ENCODE assay signal across 16 cellular contexts in genomic region chr22:41664951-41665350, GRCh38. TPM values are rescaled to one million over a fixed set of nuclear protein-coding genes. Genes with fewer than 3 reads are reported as not detected.
DNase-seq lines count a peak whose midpoint lies in the region; ATAC-seq and TF ChIP-seq lines count a peak whose summit lies in the region.
"Had no signal": no experiment of that assay in that cellular context is flagged by ENCODE, and none has a peak within 500 bp of the region (broad histone marks: within the 10 kb centered on the region; RNA-seq: fewer than 3 reads in every experiment).

No MANE protein-coding gene starts in this region.

- peaks cover 8% of the 10 kb centered on the region for H3K4me1 Mint-ChIP-seq in activated T-helper 2 cell treated with anti-CD3 and anti-CD28 coated beads, Interferon-gamma antibody, Interleukin-2, Interleukin-4, amounts not matched to agents 10 μg/mL and 5 μg/mL and 100 μg/mL, durations not matched to agents 14 hours and 24 hours and 36 hours (ENCODE audit: low read depth)

- POLR2A ChIA-PET in Panc1 (lab: Charles Lee), result no interaction called here

- H3K27me3 ChIP-seq in cardiac muscle cell, result no peaks in the 10 kb centered on the region
- no peaks in the 10 kb centered on the region for H3K27me3 ChIP-seq in right atrium auricular region
- H3K27me3 ChIP-seq in Panc1 (ENCODE audit: control insufficient read depth, insufficient read depth, low read length), result no peaks in the 10 kb centered on the region
- H3K27me3 ChIP-seq: gastroesophageal sphincter had no signal

- H3K36me3 Mint-ChIP-seq in activated T-helper 2 cell treated with anti-CD3 and anti-CD28 coated beads, Interferon-gamma antibody, Interleukin-2, Interleukin-4, amounts not matched to agents 10 μg/mL and 5 μg/mL and 100 μg/mL, durations not matched to agents 14 hours and 24 hours and 36 hours (ENCODE audit: low read depth), result peaks cover 59% of the 10 kb centered on the region

- H3K9me3 Mint-ChIP-seq in activated T-helper 2 cell treated with anti-CD3 and anti-CD28 coated beads, Interferon-gamma antibody, Interleukin-2, Interleukin-4, amounts not matched to agents 10 μg/mL and 5 μg/mL and 100 μg/mL, durations not matched to agents 14 hours and 24 hours and 36 hours, result no peaks in the 10 kb centered on the region
- H3K9me3 Mint-ChIP-seq: dendritic cell treated with granulocyte-macrophage colony-stimulating factor and Interleukin-4, amounts not matched to agents 40 ng/mL and 50 ng/mL, for 4 days had no signal

- TF ChIP-seq CTCF in cardiac muscle cell (IDR thresholded peaks at IDR 0.05; ENCODE audit: low read depth, low read length) (no peak), right atrium auricular region (IDR thresholded peaks at IDR 0.05) (no peak), Panc1 (IDR thresholded peaks at IDR 0.05) (no peak)

- no TSS peak for BruUV-seq in Panc1 (replicated peaks; lab: Mats Ljungman, UMichigan)

- H3K36me3 ChIP-seq in cardiac muscle cell, result peaks cover 25% of the 10 kb centered on the region
- peaks cover 54% of the 10 kb centered on the region for H3K36me3 ChIP-seq in right atrium auricular region
- H3K36me3 ChIP-seq in Panc1 (ENCODE audit: control insufficient read depth, insufficient read depth, low read length), result peaks cover 14% of the 10 kb centered on the region; the same call in 1 of the 2 replicates

- H3K4me1 ChIP-seq in cardiac muscle cell (ENCODE audit: low read depth), result no peaks in the 10 kb centered on the region
- H3K4me1 ChIP-seq in right atrium auricular region, result peaks cover 0 to 25% of the 10 kb centered on the region in 2 donors
- peaks cover 14% of the 10 kb centered on the region for H3K4me1 ChIP-seq in Panc1 (ENCODE audit: control insufficient read depth, insufficient read depth, low read length)

- DNase-seq in cardiac muscle cell (ENCODE audit: low read depth in 1 of 2, low spot score in 1 of 2), result no peak
- DNase-seq in right atrium auricular region (ENCODE audit: low spot score), result no peak
- DNase-seq in Panc1 (ENCODE audit: low read depth, low spot score), result no peak
- DNase-seq in epithelial cell of prostate (ENCODE audit: low read depth, low spot score), result no peak
- DNase-seq in central memory CD4-positive, alpha-beta T cell, result no peak
- DNase-seq in activated T-helper 2 cell treated with anti-CD3 and anti-CD28 coated beads, Interferon-gamma antibody, Interleukin-2, Interleukin-4, amounts not matched to agents 10 μg/mL and 5 μg/mL and 100 μg/mL, durations not matched to agents 14 hours and 24 hours and 36 hours (ENCODE audit: low spot score), result no peak
- DNase-seq: activated CD4-positive, alpha-beta T cell treated with anti-CD3 and anti-CD28 coated beads, Interleukin-2, amount 50 U/mL, for 48 hours; activated gamma-delta T cell treated with Interleukin-2 at 50 U/mL for 16 hours; C1 segment of cervical spinal cord; mucosa of descending colon; NCI-H2081; stimulated activated CD4-positive, alpha-beta T cell treated with anti-CD3 and anti-CD28 coated beads, Interleukin-1b, Interleukin-23, amount 100 ng/mL, for 48 hours had no signal

- no peak overlapping the region for H3K4me3 ChIP-seq in cardiac muscle cell
- H3K4me3 ChIP-seq in right atrium auricular region, result no peak overlapping the region
- no peak overlapping the region for H3K4me3 ChIP-seq in Panc1 (ENCODE audit: low read depth in 2 of 2, low read length in 2 of 2)
- H3K4me3 ChIP-seq: gastroesophageal sphincter, mucosa of descending colon had no signal

- in situ Hi-C loops in Panc1 (cut with HindIII; ENCODE audit: low pct_unique_long_range_greater_than_20kb, low sequenced_read_pairs), result no loop called here

- no peak overlapping the region for H3K4me3 Mint-ChIP-seq in activated T-helper 2 cell treated with anti-CD3 and anti-CD28 coated beads, Interferon-gamma antibody, Interleukin-2, Interleukin-4, amounts not matched to agents 10 μg/mL and 5 μg/mL and 100 μg/mL, durations not matched to agents 14 hours and 24 hours and 36 hours (ENCODE audit: low read depth)
- H3K4me3 Mint-ChIP-seq: dendritic cell treated with granulocyte-macrophage colony-stimulating factor and Interleukin-4, amounts not matched to agents 40 ng/mL and 50 ng/mL, for 4 days had no signal

- CTCF ChIA-PET in Panc1 (lab: Charles Lee), result no interaction called here

- H3K27me3 Mint-ChIP-seq in activated T-helper 2 cell treated with anti-CD3 and anti-CD28 coated beads, Interferon-gamma antibody, Interleukin-2, Interleukin-4, amounts not matched to agents 10 μg/mL and 5 μg/mL and 100 μg/mL, durations not matched to agents 14 hours and 24 hours and 36 hours (ENCODE audit: low read depth), result no peaks in the 10 kb centered on the region
- H3K27me3 Mint-ChIP-seq: dendritic cell treated with granulocyte-macrophage colony-stimulating factor and Interleukin-4, amounts not matched to agents 40 ng/mL and 50 ng/mL, for 4 days had no signal

- intact Hi-C loops in Panc1 (cut with micrococcal nuclease; ENCODE audit: unreplicated experiment), result no loop called here
- intact Hi-C loops in activated T-helper 2 cell treated with anti-CD3 and anti-CD28 coated beads, Interferon-gamma antibody, Interleukin-2, Interleukin-4, amounts not matched to agents 10 μg/mL and 5 μg/mL and 100 μg/mL, durations not matched to agents 14 hours and 24 hours and 36 hours (cut with micrococcal nuclease), result no loop called here

- no peak for ATAC-seq in Panc1
- ATAC-seq in HG03342 (IDR thresholded peaks at IDR 0.05; ENCODE audit: unreplicated experiment), result no peak
- ATAC-seq: gastroesophageal sphincter, mucosa of descending colon had no signal

- H3K27ac ChIP-seq in cardiac muscle cell (peak overlapping the region; percentile 34), right atrium auricular region (no peak overlapping the region), Panc1 (ENCODE audit: low read length) (peak overlapping the region; percentile 39; the same call in 1 of the 2 replicates), epithelial cell of prostate (peak overlapping the region; percentile 65)
- H3K27ac ChIP-seq: gastroesophageal sphincter had no signal

- H3K9me3 ChIP-seq in cardiac muscle cell (ENCODE audit: low read depth), result no peaks in the 10 kb centered on the region
- no peaks in the 10 kb centered on the region for H3K9me3 ChIP-seq in right atrium auricular region
- H3K9me3 ChIP-seq in Panc1 (ENCODE audit: control insufficient read depth, insufficient read depth, low read depth, low read length), result no peaks in the 10 kb centered on the region
- H3K9me3 ChIP-seq: gastroesophageal sphincter, mucosa of descending colon had no signal

- H3K27ac Mint-ChIP-seq in activated T-helper 2 cell treated with anti-CD3 and anti-CD28 coated beads, Interferon-gamma antibody, Interleukin-2, Interleukin-4, amounts not matched to agents 10 μg/mL and 5 μg/mL and 100 μg/mL, durations not matched to agents 14 hours and 24 hours and 36 hours, result no peak overlapping the region
- H3K27ac Mint-ChIP-seq: dendritic cell treated with granulocyte-macrophage colony-stimulating factor and Interleukin-4, amounts not matched to agents 40 ng/mL and 50 ng/mL, for 4 days had no signal

RNA-seq across cellular contexts. Expression of gene SNU13, which starts 23.7 kb away (rescaled TPM):
- total RNA-seq in cardiac muscle cell, result 112 and 149 TPM in 2 replicates
- polyA plus RNA-seq in cardiac muscle cell, result 246 and 273 TPM in 2 replicates
- total RNA-seq in right atrium auricular region, result 100 to 1,000 TPM; 183 to 226 TPM
- 113 TPM for total RNA-seq in Panc1 (2021; ENCODE audit: unreplicated experiment)
- polyA plus RNA-seq in Panc1 (2012; ENCODE audit: insufficient read length), result 161 TPM
- 270 and 284 TPM in 2 replicates for total RNA-seq in activated T-helper 2 cell treated with anti-CD3 and anti-CD28 coated beads, Interferon-gamma antibody, Interleukin-2, Interleukin-4, amounts not matched to agents 10 μg/mL and 5 μg/mL and 100 μg/mL, durations not matched to agents 14 hours and 24 hours and 36 hours

RNA-seq across cellular contexts. Expression of gene MEI1, which starts 34.4 kb away (rescaled TPM):
- 1.1 and 17.8 TPM in 2 replicates for total RNA-seq in cardiac muscle cell
- 3.3 and 5.6 TPM in 2 replicates for polyA plus RNA-seq in cardiac muscle cell
- total RNA-seq in right atrium auricular region, result 10 to 100 TPM in 1 of 2 donors, under 1 TPM in 1; 0.71 to 15.5 TPM
- 0.18 TPM for total RNA-seq in Panc1 (2021; ENCODE audit: unreplicated experiment)
- not detected for polyA plus RNA-seq in Panc1 (2012; ENCODE audit: insufficient read length)
- total RNA-seq in activated T-helper 2 cell treated with anti-CD3 and anti-CD28 coated beads, Interferon-gamma antibody, Interleukin-2, Interleukin-4, amounts not matched to agents 10 μg/mL and 5 μg/mL and 100 μg/mL, durations not matched to agents 14 hours and 24 hours and 36 hours, result 24.6 and 26.1 TPM in 2 replicates
- total RNA-seq: temporal lobe had no signal

RNA-seq across cellular contexts. Expression of gene XRCC6, which starts 43.9 kb away (rescaled TPM):
- total RNA-seq in cardiac muscle cell, result 250 and 283 TPM in 2 replicates
- 423 and 442 TPM in 2 replicates for polyA plus RNA-seq in cardiac muscle cell
- 100 to 1,000 TPM; 161 to 174 TPM for total RNA-seq in right atrium auricular region
- total RNA-seq in Panc1 (2021; ENCODE audit: unreplicated experiment), result 287 TPM
- 246 TPM for polyA plus RNA-seq in Panc1 (2012; ENCODE audit: insufficient read length)
- total RNA-seq in activated T-helper 2 cell treated with anti-CD3 and anti-CD28 coated beads, Interferon-gamma antibody, Interleukin-2, Interleukin-4, amounts not matched to agents 10 μg/mL and 5 μg/mL and 100 μg/mL, durations not matched to agents 14 hours and 24 hours and 36 hours, result 420 and 421 TPM in 2 replicates

RNA-seq across cellular contexts. Expression of gene DESI1, which starts 44.1 kb away (rescaled TPM):
- 34.2 and 43.2 TPM in 2 replicates for total RNA-seq in cardiac muscle cell
- 27.3 and 27.6 TPM in 2 replicates for polyA plus RNA-seq in cardiac muscle cell
- 10 to 100 TPM; 62.3 to 65.8 TPM for total RNA-seq in right atrium auricular region
- 33.5 TPM for total RNA-seq in Panc1 (2021; ENCODE audit: unreplicated experiment)
- 14.9 TPM for polyA plus RNA-seq in Panc1 (2012; ENCODE audit: insufficient read length)
- total RNA-seq in activated T-helper 2 cell treated with anti-CD3 and anti-CD28 coated beads, Interferon-gamma antibody, Interleukin-2, Interleukin-4, amounts not matched to agents 10 μg/mL and 5 μg/mL and 100 μg/mL, durations not matched to agents 14 hours and 24 hours and 36 hours, result 57.3 and 58.5 TPM in 2 replicates

Comparison
In these comparisons a context has a peak if more than half of its experiments do, and no peak if none do; other contexts are left out.
1. H3K27ac ChIP-seq: peak in cardiac muscle cell (single experiment), Panc1 (single experiment) and epithelial cell of prostate (single experiment); none in right atrium auricular region (0 of 2).